Comparison of ENCODE assay signal across 8 cellular contexts in the genomic region with DNA sequence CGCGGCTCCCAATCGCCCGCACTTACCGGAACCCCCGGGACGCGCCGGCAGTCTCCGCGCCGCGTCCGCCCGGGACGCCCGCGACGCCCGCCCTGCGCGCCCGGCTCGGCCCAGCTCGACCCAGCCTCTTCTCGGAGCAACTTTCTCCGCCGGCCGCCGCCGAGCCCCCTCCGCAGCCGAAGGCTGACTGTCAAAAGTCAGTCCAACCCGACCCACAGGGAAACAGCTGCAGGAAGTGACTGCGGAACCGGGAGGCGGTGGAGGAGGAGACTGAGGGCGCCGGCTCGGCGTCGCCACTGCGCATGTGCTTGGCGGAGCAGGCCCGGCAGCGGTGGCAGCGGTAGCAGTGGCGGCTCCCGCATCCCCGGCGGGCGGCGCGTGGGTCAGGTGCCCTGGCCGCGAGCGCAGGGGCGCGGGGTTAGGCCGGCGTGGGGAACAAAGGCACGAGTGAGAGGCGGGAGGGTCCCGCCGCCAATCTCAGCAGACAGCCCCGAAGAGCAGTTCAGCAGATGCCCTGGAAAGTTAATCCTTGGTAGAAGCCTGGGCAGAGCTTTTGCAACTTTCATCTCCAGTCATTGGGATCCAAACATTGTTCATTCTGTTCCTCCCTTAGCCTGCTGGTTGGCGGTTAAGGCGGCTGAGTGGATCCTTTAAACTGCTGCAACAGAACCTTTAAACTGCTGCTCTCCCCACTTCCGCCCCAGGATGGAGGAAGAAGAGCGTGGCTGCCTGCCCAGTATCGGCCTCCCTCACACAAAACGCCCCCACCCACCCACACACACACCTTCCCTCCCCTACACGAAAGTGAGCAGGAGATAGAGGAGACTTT. TPM values are rescaled to one million over a fixed set of nuclear protein-coding genes. Genes with fewer than 3 reads are reported as not detected.
A peak's percentile ranks its signal among the peaks of the same experiment; 100 is the strongest.
DNase-seq lines count a peak whose midpoint lies in the region; TF ChIP-seq lines count a peak whose summit lies in the region.

ZMAT3 (minus strand) TSS at position 241 of the 829 bp plus-strand sequence. CDS start 4,057 bp downstream, outside the sequence.

- TF ChIP-seq CTCF in foreskin fibroblast (IDR thresholded peaks at IDR 0.05; ENCODE audit: low read depth, low read length): no peak

- peak within 1 kb of the TSS; percentile 81 for H3K27ac ChIP-seq in subcutaneous abdominal adipose tissue (ENCODE audit: low read depth, low read length)

- H3K4me1 ChIP-seq in neuron (ENCODE audit: insufficient read depth, low read length) (peaks cover 9% of the 10 kb centered on the region), subcutaneous abdominal adipose tissue (ENCODE audit: control insufficient read depth in 5 of 5, insufficient read depth in 5 of 5, low read length in 5 of 5) (peaks cover 0 to 18% (median 13%) of the 10 kb centered on the region in 5 donors)

- peak; percentile 85 for DNase-seq in EL
- DNase-seq in H4 (ENCODE audit: low spot score): peak; percentile 80
- DNase-seq in LoVo (ENCODE audit: low spot score): peak; percentile 87
- DNase-seq in activated effector memory CD4-positive, alpha-beta T cell treated with anti-CD3 and anti-CD28 coated beads, Interleukin-2, amount 50 U/mL, for 16 hours: peak; percentile 95
- peak; percentile 80 to 94 for DNase-seq in foreskin fibroblast

- peak within 1 kb of the TSS; percentile 73 to 92 (median 86) for H3K9ac ChIP-seq in subcutaneous abdominal adipose tissue (ENCODE audit: low read length in 5 of 5)

- H2AFZ ChIP-seq in neuron (ENCODE audit: low read depth, low read length): peak within 1 kb of the TSS; percentile 80

- H3K36me3 ChIP-seq in neuron (ENCODE audit: insufficient read depth, low read length): peaks cover 8% of the 10 kb centered on the region
- peaks cover 4 to 8% (median 7%) of the 10 kb centered on the region in 5 donors for H3K36me3 ChIP-seq in subcutaneous abdominal adipose tissue (ENCODE audit: control insufficient read depth in 5 of 5, insufficient read depth in 5 of 5, low read length in 5 of 5)

- peak within 1 kb of the TSS; percentile 85 to 95 for H3K4me3 ChIP-seq in foreskin fibroblast (ENCODE audit: low read depth in 1 of 2, low read length in 2 of 2)
- peak within 1 kb of the TSS; percentile 69 for H3K4me3 ChIP-seq in neuron (ENCODE audit: low read length)
- H3K4me3 ChIP-seq in subcutaneous abdominal adipose tissue (ENCODE audit: low read depth in 1 of 5, low read length in 5 of 5): peak within 1 kb of the TSS; percentile 82 to 99 (median 97)

- TF ChIP-seq POLR2A in Raji (IDR thresholded peaks at IDR 0.05; ENCODE audit: insufficient read depth, low read depth, low read length): peak; percentile 93

- H3K9me3 ChIP-seq in neuron (ENCODE audit: low read length) (no peaks in the 10 kb centered on the region), subcutaneous abdominal adipose tissue (ENCODE audit: control insufficient read depth in 5 of 5, low read length in 5 of 5) (no peaks in the 10 kb centered on the region)

- H3K27me3 ChIP-seq in neuron (ENCODE audit: insufficient read depth, low read length) (no peaks in the 10 kb centered on the region), subcutaneous abdominal adipose tissue (ENCODE audit: control insufficient read depth in 5 of 5, insufficient read depth in 4 of 5, low read length in 5 of 5) (no peaks in the 10 kb centered on the region)

RNA-seq across cellular contexts. Expression of gene ZMAT3, which starts in this region (rescaled TPM):
- 4.2 and 5.7 TPM in 2 replicates for total RNA-seq in H4 (2014; rRNA removed; shearing (Covaris generic))

Comparison
In these comparisons a context has a peak if more than half of its experiments do, and no peak if none do; other contexts are left out.
1. Peak in every context shown above with its lines: DNase-seq, H3K4me3 ChIP-seq and H3K27ac ChIP-seq.